In the genomic region with DNA sequence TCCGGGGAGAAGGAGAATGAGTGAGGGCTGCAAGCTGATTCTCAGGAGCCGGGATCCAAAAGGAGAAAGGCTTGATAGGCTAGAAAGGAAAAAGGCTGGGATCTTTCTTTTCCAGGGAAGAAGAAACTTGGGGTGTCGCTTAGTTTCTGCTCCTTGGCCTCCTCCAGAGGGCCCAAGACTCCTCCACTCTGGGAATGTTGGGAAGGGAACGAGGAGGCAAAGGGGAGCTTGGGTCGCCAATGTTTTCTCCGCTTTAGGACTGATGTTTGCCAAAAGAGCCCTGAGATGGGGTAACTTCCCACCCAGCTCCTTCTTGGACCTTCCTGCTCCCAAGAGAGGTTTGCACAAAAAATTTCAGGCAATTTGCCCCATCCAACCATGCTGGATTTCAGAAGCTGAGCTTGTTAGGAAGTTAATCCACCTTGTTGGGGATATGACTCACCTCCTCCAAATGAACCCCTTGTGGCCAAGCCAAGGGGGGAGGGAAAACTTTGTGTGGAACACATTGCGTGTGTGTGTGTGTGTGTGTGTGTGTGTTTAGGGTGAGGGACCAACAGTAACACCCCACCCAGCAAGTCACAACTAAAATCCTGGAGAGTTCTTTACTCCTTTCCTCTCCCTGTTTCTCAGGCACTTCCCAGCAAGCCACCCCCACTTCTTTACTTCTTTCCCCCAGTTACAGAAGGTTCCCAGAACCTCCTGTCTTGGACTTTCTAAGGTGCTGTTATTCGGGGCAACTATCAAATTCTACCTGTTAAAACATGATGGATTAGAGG, we compare ENCODE assay signal across 11 cellular contexts. TPM values are rescaled to one million over a fixed set of nuclear protein-coding genes. Genes with fewer than 3 reads are reported as not detected.
DNase-seq lines count a peak whose midpoint lies in the region; ATAC-seq and TF ChIP-seq lines count a peak whose summit lies in the region.
"Had no signal": no experiment of that assay in that cellular context is flagged by ENCODE, and none has a peak within 500 bp of the region (broad histone marks: within the 10 kb centered on the region; RNA-seq: fewer than 3 reads in every experiment).

No MANE protein-coding gene starts in this region.

- peak overlapping the region; percentile 70 for H3K9ac ChIP-seq in HCT116 (ENCODE audit: low read length)

- peaks cover 20% of the 10 kb centered on the region for H3K79me2 ChIP-seq in HCT116 (ENCODE audit: insufficient read depth, low read length)

- H3K4me2 ChIP-seq in HCT116 (ENCODE audit: low read length) = peak overlapping the region; percentile 98

- no peak overlapping the region for H2AFZ ChIP-seq in HCT116 (ENCODE audit: low read depth, low read length, poor library complexity, severe bottlenecking)

- DNase-seq in HCT116 (ENCODE audit: low read depth, low spot score) = no peak
- DNase-seq in astrocyte of the cerebellum (ENCODE audit: low read depth) = peak; percentile 79
- no peak for DNase-seq in left lung
- no peak for DNase-seq in testis
- DNase-seq in GF-D8 (lab: John Stamatoyannopoulos, UW) = no peak
- DNase-seq in activated naive CD4-positive, alpha-beta T cell treated with Interleukin-2 at 50 U/mL for 16 hours = no peak
- no peak for DNase-seq in HUDEP-2 (lab: John Stamatoyannopoulos, UW; ENCODE audit: unreplicated experiment in 76 of 76)
- DNase-seq: activated naive CD4-positive, alpha-beta T cell treated with anti-CD3 and anti-CD28 coated beads, Interleukin-2, amount 10 ng/mL, durations not matched to agents 7 days and 5 days; heart left ventricle; NCI-H446 treated with DMSO at 0.1 percent for 48 hours had no signal

- H3K9me2 ChIP-seq in HCT116 (ENCODE audit: insufficient read depth) = no peaks in the 10 kb centered on the region

- TF ChIP-seq RAD21 in HCT116 (IDR thresholded peaks at IDR 0.05; ENCODE audit: low read depth) = no peak

- peak overlapping the region in 1 of 2 experiments; percentile 74; a peak in 2 of 4 replicates for H3K4me3 ChIP-seq in HCT116 (replicated peaks in 1 of 2; ENCODE audit: low read depth in 1 of 2, low read length in 2 of 2)
- peak overlapping the region; percentile 76 for H3K4me3 ChIP-seq in astrocyte of the cerebellum (ENCODE audit: low read depth, low read length)
- no peak overlapping the region for H3K4me3 ChIP-seq in left lung
- H3K4me3 ChIP-seq in testis = peak overlapping the region; percentile 8 to 21
- H3K4me3 ChIP-seq: heart left ventricle had no signal

- no peaks in the 10 kb centered on the region for H3K27me3 ChIP-seq in HCT116 (ENCODE audit: insufficient read depth, low read length)
- peaks cover 11 to 77% of the 10 kb centered on the region in 2 donors for H3K27me3 ChIP-seq in left lung
- no peaks in the 10 kb centered on the region for H3K27me3 ChIP-seq in testis

- in situ Hi-C loops in astrocyte of the cerebellum (cut with HindIII; ENCODE audit: low sequenced_read_pairs) = no loop called here

- H3K4me1 ChIP-seq in HCT116 (ENCODE audit: control insufficient read depth in 1 of 2, insufficient read depth in 2 of 2, low read length in 2 of 2) (peaks cover 44 to 50% of the 10 kb centered on the region in 2 experiments), left lung (peaks cover 6 to 9% of the 10 kb centered on the region in 2 donors), testis (no peaks in the 10 kb centered on the region)

- TF ChIP-seq POLR2A in HCT116 (IDR thresholded peaks at IDR 0.05; ENCODE audit: borderline replicate concordance, extremely low read depth, insufficient read depth, insufficient read length) (no peak), testis (IDR thresholded peaks at IDR 0.05) (no peak)

- BruUV-seq in HCT116 (replicated peaks; lab: Mats Ljungman, UMichigan) = no TSS peak

- TF ChIP-seq CTCF in HCT116 (IDR thresholded peaks at IDR 0.05 in 2 of 3, conservative IDR thresholded peaks at IDR 0.05 in 1 of 3; ENCODE audit: borderline replicate concordance in 1 of 3, insufficient read depth in 1 of 3, low read depth in 2 of 3, low read length in 2 of 3) (no peak), astrocyte of the cerebellum (IDR thresholded peaks at IDR 0.05; ENCODE audit: low read depth, low read length, missing control alignments) (no peak), left lung (IDR thresholded peaks at IDR 0.05) (no peak), testis (IDR thresholded peaks at IDR 0.05) (no peak)

- H3K36me3 ChIP-seq in HCT116 (ENCODE audit: control insufficient read depth in 1 of 2, insufficient read depth in 2 of 2, low read length in 2 of 2) = no peaks in the 10 kb centered on the region
- no peaks in the 10 kb centered on the region for H3K36me3 ChIP-seq in left lung
- H3K36me3 ChIP-seq in testis (ENCODE audit: low read depth, missing control alignments) = no peaks in the 10 kb centered on the region
- H3K36me3 ChIP-seq: heart left ventricle had no signal

- intact Hi-C loops in HCT116 (cut with micrococcal nuclease) = no loop called here
- intact Hi-C loops in left lung (cut with DNase I) = no loop called here
- intact Hi-C loops in testis (cut with DNase I; ENCODE audit: low total_unique reads) = no loop called here

- CTCF ChIA-PET in HCT116 (lab: Charles Lee) = no interaction called here

- no peaks in the 10 kb centered on the region for H4K20me1 ChIP-seq in HCT116 (ENCODE audit: insufficient read depth)

- POLR2A ChIA-PET in HCT116 (lab: Charles Lee) = interaction anchor here (1.0 kb wide), 1 partner anchor 15 kb away, joined by 4 read pairs; a partner anchor contains a TSS

- ATAC-seq in HCT116 = no peak
- no peak for ATAC-seq in left lung
- no peak for ATAC-seq in HG03159 (IDR thresholded peaks at IDR 0.05; ENCODE audit: unreplicated experiment)
- ATAC-seq: heart left ventricle had no signal

- H3K27ac ChIP-seq in HCT116 (ENCODE audit: low read depth, low read length) (peak overlapping the region; percentile 28), left lung (peak overlapping the region; percentile 25 to 90), testis (no peak overlapping the region)

- RAD21 ChIA-PET in HCT116 (lab: Charles Lee; ENCODE audit: low non-redundant PET in 1 of 2, low total read pairs in 2 of 2, uncharacterized antibody in 2 of 2, unreplicated experiment in 2 of 2) = no interaction called here

- WGBS in testis, 2 donors = 28 to 37% methylated on average over 7 to 8 of the region's 8 CpGs

- no peaks in the 10 kb centered on the region for H3K9me3 ChIP-seq in HCT116 (ENCODE audit: control insufficient read depth in 1 of 2, insufficient read depth in 1 of 2, low read depth in 1 of 2, low read length in 2 of 2)
- H3K9me3 ChIP-seq in left lung = no peaks in the 10 kb centered on the region
- H3K9me3 ChIP-seq in testis = no peaks in the 10 kb centered on the region
- H3K9me3 ChIP-seq: heart left ventricle had no signal

TF ChIP-seq in HCT116, 20 proteins besides CTCF, POLR2A, EP300 and RAD21 (continues in another document):
- TF ChIP-seq SIN3A (IDR thresholded peaks at IDR 0.05; ENCODE audit: low read depth) (no peak), EZH2 (IDR thresholded peaks at IDR 0.05) (no peak), SRF (IDR thresholded peaks at IDR 0.05; ENCODE audit: low read depth) (no peak), SP1 (IDR thresholded peaks at IDR 0.05; ENCODE audit: low read depth) (peak; percentile 42; the same call in 1 of the 2 replicates), CBX3 (IDR thresholded peaks at IDR 0.05; ENCODE audit: low read depth) (no peak), EZH2phosphoT487 (IDR thresholded peaks at IDR 0.05; ENCODE audit: borderline replicate concordance) (no peak)
- TF ChIP-seq, protein P1, sequence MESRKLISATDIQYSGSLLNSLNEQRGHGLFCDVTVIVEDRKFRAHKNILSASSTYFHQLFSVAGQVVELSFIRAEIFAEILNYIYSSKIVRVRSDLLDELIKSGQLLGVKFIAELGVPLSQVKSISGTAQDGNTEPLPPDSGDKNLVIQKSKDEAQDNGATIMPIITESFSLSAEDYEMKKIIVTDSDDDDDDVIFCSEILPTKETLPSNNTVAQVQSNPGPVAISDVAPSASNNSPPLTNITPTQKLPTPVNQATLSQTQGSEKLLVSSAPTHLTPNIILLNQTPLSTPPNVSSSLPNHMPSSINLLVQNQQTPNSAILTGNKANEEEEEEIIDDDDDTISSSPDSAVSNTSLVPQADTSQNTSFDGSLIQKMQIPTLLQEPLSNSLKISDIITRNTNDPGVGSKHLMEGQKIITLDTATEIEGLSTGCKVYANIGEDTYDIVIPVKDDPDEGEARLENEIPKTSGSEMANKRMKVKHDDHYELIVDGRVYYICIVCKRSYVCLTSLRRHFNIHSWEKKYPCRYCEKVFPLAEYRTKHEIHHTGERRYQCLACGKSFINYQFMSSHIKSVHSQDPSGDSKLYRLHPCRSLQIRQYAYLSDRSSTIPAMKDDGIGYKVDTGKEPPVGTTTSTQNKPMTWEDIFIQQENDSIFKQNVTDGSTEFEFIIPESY (IDR thresholded peaks at IDR 0.05; ENCODE audit: extremely low read depth, insufficient replicate concordance, low read length) = no peak
- TF ChIP-seq, protein P2, sequence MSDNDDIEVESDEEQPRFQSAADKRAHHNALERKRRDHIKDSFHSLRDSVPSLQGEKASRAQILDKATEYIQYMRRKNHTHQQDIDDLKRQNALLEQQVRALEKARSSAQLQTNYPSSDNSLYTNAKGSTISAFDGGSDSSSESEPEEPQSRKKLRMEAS (IDR thresholded peaks at IDR 0.05) = no peak
- TF ChIP-seq, protein P3, sequence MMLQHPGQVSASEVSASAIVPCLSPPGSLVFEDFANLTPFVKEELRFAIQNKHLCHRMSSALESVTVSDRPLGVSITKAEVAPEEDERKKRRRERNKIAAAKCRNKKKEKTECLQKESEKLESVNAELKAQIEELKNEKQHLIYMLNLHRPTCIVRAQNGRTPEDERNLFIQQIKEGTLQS (IDR thresholded peaks at IDR 0.05) = no peak

RNA-seq across cellular contexts. Expression of a gene that starts 8.7 kb away (rescaled TPM):
- total RNA-seq in HCT116 (2021; ENCODE audit: unreplicated experiment) (0.57 TPM), left lung (1 to 10 TPM in 1 of 2 donors, under 1 TPM in 1; 0.61 to 1.4 TPM), testis (under 1 TPM in 1 of 2 donors, not detected in 1; 0.31 TPM)
- 0.26 and 0.31 TPM in 2 replicates for polyA plus RNA-seq in HCT116 (2012)
- 0.32 TPM for polyA plus RNA-seq in testis (ENCODE audit: insufficient read depth, low read depth, low replicate concordance)

RNA-seq across cellular contexts. Expression of a gene that starts 15.4 kb away (rescaled TPM):
- total RNA-seq in HCT116 (2021; ENCODE audit: unreplicated experiment) (2.8 TPM), left lung (under 1 TPM; 0.50 to 0.60 TPM), testis (under 1 TPM; 0.37 to 0.79 TPM)
- polyA plus RNA-seq in HCT116 (2012) = 1.1 and 1.5 TPM in 2 replicates
- polyA plus RNA-seq in testis (ENCODE audit: insufficient read depth, low read depth, low replicate concordance) = 0.16 TPM

RNA-seq across cellular contexts. Expression of a gene that starts 19.4 kb away (rescaled TPM):
- total RNA-seq in HCT116 (2021; ENCODE audit: unreplicated experiment) = 2.0 TPM
- polyA plus RNA-seq in HCT116 (2012) = 1.5 and 1.8 TPM in 2 replicates
- total RNA-seq in left lung = 1 to 10 TPM; 3.4 to 7.6 TPM
- 1 to 10 TPM; 1.7 to 3.4 TPM for total RNA-seq in testis
- 3.3 TPM for polyA plus RNA-seq in testis (ENCODE audit: insufficient read depth, low read depth, low replicate concordance)

RNA-seq across cellular contexts. Expression of a gene that starts 32.3 kb away (rescaled TPM):
- 6.7 TPM for total RNA-seq in HCT116 (2021; ENCODE audit: unreplicated experiment)
- 3.2 and 7.2 TPM in 2 replicates for polyA plus RNA-seq in HCT116 (2012)
- total RNA-seq in left lung = 10 to 100 TPM; 16.1 to 21.6 TPM
- under 1 TPM in 1 of 2 donors, not detected in 1; 0.63 TPM for total RNA-seq in testis
- polyA plus RNA-seq in testis (ENCODE audit: insufficient read depth, low read depth, low replicate concordance) = 7.6 TPM

RNA-seq across cellular contexts. Expression of a gene that starts 36.4 kb away (rescaled TPM):
- total RNA-seq in HCT116 (2021; ENCODE audit: unreplicated experiment) = 12.7 TPM
- polyA plus RNA-seq in HCT116 (2012) = 3.9 and 4.9 TPM in 2 replicates
- total RNA-seq in left lung = 1 to 10 TPM; 3.5 to 5.0 TPM
- total RNA-seq in testis = not detected
- polyA plus RNA-seq in testis (ENCODE audit: insufficient read depth, low read depth, low replicate concordance) = 0.37 TPM
- total RNA-seq: heart left ventricle had no signal
- polyA plus RNA-seq: heart left ventricle had no signal

Comparison
In these comparisons a context has a peak if more than half of its experiments do, and no peak if none do; other contexts are left out.
1. H3K27ac ChIP-seq: peak in HCT116 (single experiment) and left lung (2 of 2); none in testis (0 of 2).
2. H3K4me3 ChIP-seq: peak in astrocyte of the cerebellum (single experiment) and testis (2 of 2); none in left lung (0 of 2).